27 cellular contexts compared by ENCODE assay signal in the genomic region with DNA sequence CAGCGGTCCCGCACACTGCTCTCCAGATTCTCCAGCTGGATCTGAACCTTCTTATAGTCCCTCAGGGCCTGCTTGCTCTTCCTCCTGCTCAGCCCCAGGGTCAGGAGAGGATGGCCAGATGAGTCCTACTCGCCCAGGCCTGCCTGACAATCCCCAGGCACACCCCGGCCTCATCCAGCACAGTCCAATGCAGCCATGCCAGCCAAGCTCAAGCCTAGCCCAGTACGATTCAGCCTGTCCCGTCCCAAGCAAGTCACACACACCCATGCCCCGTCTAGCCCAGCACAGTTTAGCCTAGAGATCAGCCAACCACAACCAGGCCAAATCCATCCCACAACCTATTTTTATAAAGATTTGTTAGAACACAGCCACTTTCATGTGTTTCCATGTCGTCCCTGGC. TPM values are rescaled to one million over a fixed set of nuclear protein-coding genes. Genes with fewer than 3 reads are reported as not detected.
DNase-seq lines count a peak whose midpoint lies in the region; ATAC-seq and TF ChIP-seq lines count a peak whose summit lies in the region.
"Had no signal": no experiment of that assay in that cellular context is flagged by ENCODE, and none has a peak within 500 bp of the region (broad histone marks: within the 10 kb centered on the region; RNA-seq: fewer than 3 reads in every experiment).

No MANE protein-coding gene starts in this region.

- H3K4me3 Mint-ChIP-seq in MCF 10A (ENCODE audit: unreplicated experiment) (no peak overlapping the region), neural crest cell (peak overlapping the region; percentile 8)
- H3K4me3 Mint-ChIP-seq: activated T-cell treated with anti-CD3 and anti-CD28 coated beads, Interleukin-2, amount 50 U/mL, for 4 hours; GM23338; stimulated activated naive B cell treated with anti-CD40 and anti-IgM and Interleukin-4, amounts not matched to agents 10 μg/mL and 1 μg/mL and 100 μg/mL, for 72 hours; T-helper 1 cell treated with Interleukin-12 subunit alpha and Interleukin-12 subunit beta and Interleukin-4 antibody, amounts not matched to agents 30 μg/mL and 1 μg/mL, for 36 hours had no signal

- no peaks in the 10 kb centered on the region for H3K9me3 ChIP-seq in breast epithelium
- no peaks in the 10 kb centered on the region for H3K9me3 ChIP-seq in aorta (ENCODE audit: control insufficient read depth, low read length)
- no peaks in the 10 kb centered on the region for H3K9me3 ChIP-seq in mesenchymal stem cell (ENCODE audit: control insufficient read depth, low read length)
- H3K9me3 ChIP-seq: adrenal gland, Peyer's patch, SJSA1, spleen had no signal

- H4K8ac ChIP-seq in mesenchymal stem cell (ENCODE audit: low read length), result no peak overlapping the region

- H2BK120ac ChIP-seq in mesenchymal stem cell (ENCODE audit: low read depth, low read length), result no peak overlapping the region

- H3K27ac Mint-ChIP-seq in MCF 10A (ENCODE audit: low read depth, unreplicated experiment) (peak overlapping the region; percentile 23), neural crest cell (ENCODE audit: unreplicated experiment) (peak overlapping the region; percentile 20)
- H3K27ac Mint-ChIP-seq: GM23338; stimulated activated naive B cell treated with anti-CD40 and anti-IgM and Interleukin-4, amounts not matched to agents 10 μg/mL and 1 μg/mL and 100 μg/mL, for 72 hours; T-helper 1 cell treated with Interleukin-12 subunit alpha and Interleukin-12 subunit beta and Interleukin-4 antibody, amounts not matched to agents 30 μg/mL and 1 μg/mL, for 36 hours had no signal

- H3K4me2 ChIP-seq in mesenchymal stem cell (ENCODE audit: low read length, poor library complexity, severe bottlenecking), result no peak overlapping the region
- H3K4me2 ChIP-seq: GM23338, KMS-11 had no signal

- intact Hi-C loops in MCF 10A (cut with micrococcal nuclease), result no loop called here
- intact Hi-C loops in breast epithelium (cut with DNase I; ENCODE audit: low total_unique reads), result loop anchor here (10.0 kb wide), 1 partner anchor 138 kb away; no protein-coding TSS in a partner anchor
- intact Hi-C loops in aorta (cut with DNase I), result no loop called here

- H3K4ac ChIP-seq in mesenchymal stem cell (ENCODE audit: low read depth in 1 of 2, low read length in 2 of 2), result no peak overlapping the region

- H3K23ac ChIP-seq in mesenchymal stem cell (ENCODE audit: low read length in 2 of 2), result no peak overlapping the region

- H3K27me3 ChIP-seq in breast epithelium (no peaks in the 10 kb centered on the region), aorta (ENCODE audit: control insufficient read depth in 1 of 2, insufficient read depth in 2 of 2, low read length in 1 of 2) (no peaks in the 10 kb centered on the region), mesenchymal stem cell (ENCODE audit: control insufficient read depth in 1 of 2, insufficient read depth in 1 of 2, low read length in 2 of 2) (no peaks in the 10 kb centered on the region)
- H3K27me3 ChIP-seq: adrenal gland, Peyer's patch, SJSA1, spleen had no signal

- no TSS peak for BruUV-seq in MCF 10A (replicated peaks; lab: Mats Ljungman, UMichigan)

- no peak overlapping the region for H2BK12ac ChIP-seq in mesenchymal stem cell (ENCODE audit: low read length in 2 of 2)

- TF ChIP-seq POLR2A in breast epithelium (IDR thresholded peaks at IDR 0.05), result no peak

- H3K36me3 ChIP-seq in breast epithelium (peaks cover 24% of the 10 kb centered on the region), aorta (ENCODE audit: control insufficient read depth in 1 of 2, insufficient read depth in 2 of 2, low read length in 1 of 2) (peaks cover 0 to 24% of the 10 kb centered on the region in 2 donors), mesenchymal stem cell (ENCODE audit: control insufficient read depth in 1 of 2, insufficient read depth in 2 of 2, low read depth in 1 of 2, low read length in 2 of 2) (peaks cover 94 to 95% of the 10 kb centered on the region in 2 experiments)
- H3K36me3 ChIP-seq: SJSA1 had no signal

- no peaks in the 10 kb centered on the region for H3K9me3 Mint-ChIP-seq in MCF 10A (ENCODE audit: unreplicated experiment)
- no peaks in the 10 kb centered on the region for H3K9me3 Mint-ChIP-seq in neural crest cell
- H3K9me3 Mint-ChIP-seq: activated T-cell treated with anti-CD3 and anti-CD28 coated beads, Interleukin-2, amount 50 U/mL, for 4 hours; GM23338; naive B cell; stimulated activated naive B cell treated with anti-CD40 and anti-IgM and Interleukin-4, amounts not matched to agents 10 μg/mL and 1 μg/mL and 100 μg/mL, for 72 hours; T-helper 1 cell treated with Interleukin-12 subunit alpha and Interleukin-12 subunit beta and Interleukin-4 antibody, amounts not matched to agents 30 μg/mL and 1 μg/mL, for 36 hours had no signal

- H2AK5ac ChIP-seq in mesenchymal stem cell (ENCODE audit: low read length, severe bottlenecking), result no peak overlapping the region

- H3K4me1 Mint-ChIP-seq in MCF 10A (ENCODE audit: insufficient read depth, unreplicated experiment), result peaks cover 15% of the 10 kb centered on the region
- H3K4me1 Mint-ChIP-seq in neural crest cell, result no peaks in the 10 kb centered on the region
- H3K4me1 Mint-ChIP-seq: GM23338; naive B cell; stimulated activated naive B cell treated with anti-CD40 and anti-IgM and Interleukin-4, amounts not matched to agents 10 μg/mL and 1 μg/mL and 100 μg/mL, for 72 hours had no signal

- no peak overlapping the region for H4K91ac ChIP-seq in mesenchymal stem cell (ENCODE audit: low read length)

- TF ChIP-seq CTCF in MCF 10A (IDR thresholded peaks at IDR 0.05; ENCODE audit: unreplicated experiment) (no peak), breast epithelium (IDR thresholded peaks at IDR 0.05) (no peak), neural crest cell (conservative IDR thresholded peaks at IDR 0.05) (no peak)

- no peak overlapping the region for H2BK15ac ChIP-seq in mesenchymal stem cell (ENCODE audit: low read depth, poor library complexity, severe bottlenecking)

- H2AFZ ChIP-seq in mesenchymal stem cell (ENCODE audit: low read depth, low read length), result no peak overlapping the region
- H2AFZ ChIP-seq: GM23338 had no signal

- no peaks in the 10 kb centered on the region for H3K27me3 Mint-ChIP-seq in MCF 10A (ENCODE audit: insufficient read depth, unreplicated experiment)
- H3K27me3 Mint-ChIP-seq in neural crest cell (ENCODE audit: low read depth), result no peaks in the 10 kb centered on the region
- H3K27me3 Mint-ChIP-seq: naive B cell; stimulated activated naive B cell treated with anti-CD40 and anti-IgM and Interleukin-4, amounts not matched to agents 10 μg/mL and 1 μg/mL and 100 μg/mL, for 72 hours had no signal

- DNase-seq in MCF 10A (ENCODE audit: unreplicated experiment), result no peak
- no peak for DNase-seq in breast epithelium (ENCODE audit: low spot score in 2 of 2)
- no peak for DNase-seq in epithelial cell of prostate (ENCODE audit: low read depth, low spot score)
- DNase-seq in neural crest cell (ENCODE audit: low read depth, low spot score), result no peak
- DNase-seq in aorta, result peak; percentile 38 to 51
- no peak for DNase-seq in mesenchymal stem cell
- DNase-seq in activated naive CD4-positive, alpha-beta T cell treated with Interleukin-2 at 50 U/mL for 16 hours, result no peak
- DNase-seq: activated CD4-positive, alpha-beta T cell treated with anti-CD3 and anti-CD28 coated beads for 48 hours; activated T-cell treated with anti-CD3 and anti-CD28 coated beads, Interleukin-2, amount 50 U/mL, for 4 hours; adrenal gland; cortex of kidney; DMS53; mesendoderm; naive B cell; NCI-H524; occipital lobe; stimulated activated CD4-positive, alpha-beta T cell treated with anti-CD3 and anti-CD28 coated beads, Interleukin-4, amount 100 ng/mL, for 1 hour; stimulated activated naive B cell treated with anti-CD40 and anti-IgM and Interleukin-4, amounts not matched to agents 10 μg/mL and 1 μg/mL and 100 μg/mL, for 72 hours had no signal

- no peak overlapping the region for H3K9ac ChIP-seq in mesenchymal stem cell (ENCODE audit: low read length)
- H3K9ac ChIP-seq: KMS-11 had no signal

- peak; percentile 37 for ATAC-seq in aorta (ENCODE audit: low FRiP score)
- no peak for ATAC-seq in GM21737 (IDR thresholded peaks at IDR 0.05; ENCODE audit: unreplicated experiment)
- ATAC-seq: activated T-cell treated with anti-CD3 and anti-CD28 coated beads, Interleukin-2, amount 50 U/mL, for 4 hours; GM23338; stimulated activated naive B cell treated with anti-CD40 and anti-IgM and Interleukin-4, amounts not matched to agents 10 μg/mL and 1 μg/mL and 100 μg/mL, for 72 hours had no signal

- peaks cover 77% of the 10 kb centered on the region for H3K36me3 Mint-ChIP-seq in MCF 10A (ENCODE audit: insufficient read depth, unreplicated experiment)
- H3K36me3 Mint-ChIP-seq in neural crest cell (ENCODE audit: low read depth), result peaks cover 2% of the 10 kb centered on the region
- H3K36me3 Mint-ChIP-seq: naive B cell; stimulated activated naive B cell treated with anti-CD40 and anti-IgM and Interleukin-4, amounts not matched to agents 10 μg/mL and 1 μg/mL and 100 μg/mL, for 72 hours had no signal

- no peaks in the 10 kb centered on the region for H3K4me1 ChIP-seq in breast epithelium
- no peaks in the 10 kb centered on the region for H3K4me1 ChIP-seq in aorta (ENCODE audit: control insufficient read depth in 1 of 2, insufficient read depth in 2 of 2, low read length in 2 of 2)
- H3K4me1 ChIP-seq in mesenchymal stem cell (ENCODE audit: control insufficient read depth, insufficient read depth, low read depth, low read length), result no peaks in the 10 kb centered on the region
- H3K4me1 ChIP-seq: adrenal gland, Peyer's patch, SJSA1 had no signal

- H3K4me3 ChIP-seq in breast epithelium (no peak overlapping the region), aorta (ENCODE audit: low read length in 2 of 2) (no peak overlapping the region), mesenchymal stem cell (ENCODE audit: insufficient read depth in 1 of 2, low read depth in 1 of 2, low read length in 2 of 2) (no peak overlapping the region)
- H3K4me3 ChIP-seq: adrenal gland, GM23338, Peyer's patch, SJSA1, spleen had no signal

- H3K14ac ChIP-seq in mesenchymal stem cell (ENCODE audit: low read length in 2 of 2), result no peak overlapping the region

- H3K27ac ChIP-seq in breast epithelium (no peak overlapping the region), epithelial cell of prostate (peak overlapping the region; percentile 13), aorta (ENCODE audit: low read depth in 1 of 2, low read length in 2 of 2) (no peak overlapping the region), mesenchymal stem cell (ENCODE audit: low read length, poor library complexity, severe bottlenecking) (no peak overlapping the region)
- H3K27ac ChIP-seq: 22Rv1, adrenal gland, KMS-11, Peyer's patch, SJSA1, spleen had no signal

- no peak overlapping the region for H3K18ac ChIP-seq in mesenchymal stem cell (ENCODE audit: low read depth in 1 of 2, low read length in 2 of 2)

- no peak overlapping the region for H2BK5ac ChIP-seq in mesenchymal stem cell (ENCODE audit: low read depth, low read length, poor library complexity, severe bottlenecking)

- CTCF ChIA-PET in MCF 10A (lab: Yijun Ruan, JAX), result interaction anchor here (1.0 to 22.6 kb wide), 5 partner anchors 10 to 143 kb away, joined by 3 to 647 read pairs (median 6); a partner anchor contains a TSS

- POLR2A ChIA-PET in MCF 10A (lab: Yijun Ruan, JAX), result interaction anchor here (1.1 to 22.1 kb wide), 4 partner anchors 11 to 26 kb away, joined by 3 to 749 read pairs (median 37); a partner anchor contains a TSS

- WGBS in aorta, 2 donors, result 33 to 36% methylated on average over 8 of the region's 8 CpGs
- WGBS in mesenchymal stem cell, result 94% methylated on average over 8 of the region's 8 CpGs

- H3K79me1 ChIP-seq in mesenchymal stem cell (replicated peaks; ENCODE audit: low read length, poor library complexity, severe bottlenecking), result peaks cover 3% of the 10 kb centered on the region

RNA-seq across cellular contexts. Expression of a gene that starts 16.8 kb away (rescaled TPM):
- total RNA-seq in MCF 10A (2022) (90.0 and 101 TPM in 2 replicates), breast epithelium (100 to 1,000 TPM in 2 of 3 donors, 10 to 100 TPM in 1; 60.2 to 182 (median 148) TPM), neural crest cell (161 and 180 TPM in 2 replicates), aorta (100 to 1,000 TPM in 1 of 2 donors, 10 to 100 TPM in 1; 69.9 to 115 TPM)
- 100 to 1,000 TPM in 1 of 2 donors, 10 to 100 TPM in 1; 26.3 to 235 TPM for polyA plus RNA-seq in aorta
- polyA plus RNA-seq in mesenchymal stem cell (2013, experiment 1 of 2), result 15.6 TPM
- polyA plus RNA-seq in mesenchymal stem cell (2013, experiment 2 of 2), result 12.6 TPM

RNA-seq across cellular contexts. Expression of a gene that starts 26.8 kb away (rescaled TPM):
- total RNA-seq in MCF 10A (2022), result 31.9 and 32.5 TPM in 2 replicates
- 10 to 100 TPM; 12.5 to 14.7 (median 13.9) TPM for total RNA-seq in breast epithelium
- total RNA-seq in neural crest cell, result 12.4 TPM in 2 replicates
- 1 to 10 TPM; 6.4 to 6.7 TPM for total RNA-seq in aorta
- 10 to 100 TPM in 1 of 2 donors, 1 to 10 TPM in 1; 9.5 to 12.7 TPM for polyA plus RNA-seq in aorta
- 11.4 TPM for polyA plus RNA-seq in mesenchymal stem cell (2013, experiment 1 of 2)
- polyA plus RNA-seq in mesenchymal stem cell (2013, experiment 2 of 2), result 11.7 TPM

RNA-seq across cellular contexts. Expression of a gene that starts 27.0 kb away (rescaled TPM):
- total RNA-seq in MCF 10A (2022) (356 and 372 TPM in 2 replicates), breast epithelium (100 to 1,000 TPM; 270 to 343 (median 333) TPM), neural crest cell (309 and 318 TPM in 2 replicates), aorta (100 to 1,000 TPM; 114 to 128 TPM)
- polyA plus RNA-seq in aorta, result 100 to 1,000 TPM; 302 to 686 TPM
- polyA plus RNA-seq in mesenchymal stem cell (2013, experiment 1 of 2), result 723 TPM
- 747 TPM for polyA plus RNA-seq in mesenchymal stem cell (2013, experiment 2 of 2)

RNA-seq across cellular contexts. Expression of a gene that starts 33.5 kb away (rescaled TPM):
- 8.6 and 9.1 TPM in 2 replicates for total RNA-seq in MCF 10A (2022)
- total RNA-seq in breast epithelium, result 1 to 10 TPM; 8.2 to 8.6 (median 8.2) TPM
- total RNA-seq in neural crest cell, result 21.8 and 22.1 TPM in 2 replicates
- total RNA-seq in aorta, result 1 to 10 TPM; 5.0 to 6.3 TPM
- polyA plus RNA-seq in aorta, result 1 to 10 TPM; 4.0 to 7.5 TPM
- polyA plus RNA-seq in mesenchymal stem cell (2013, experiment 1 of 2), result 4.5 TPM
- 4.8 TPM for polyA plus RNA-seq in mesenchymal stem cell (2013, experiment 2 of 2)

RNA-seq across cellular contexts. Expression of a gene that starts 41.1 kb away (rescaled TPM):
- total RNA-seq in MCF 10A (2022) (not detected in 2 replicates), breast epithelium (under 1 TPM in 2 of 3 donors, not detected in 1; 0.32 to 0.66 TPM), neural crest cell (0.44 and 0.68 TPM in 2 replicates), aorta (not detected)
- not detected for polyA plus RNA-seq in aorta
- 0.03 TPM for polyA plus RNA-seq in mesenchymal stem cell (2013, experiment 1 of 2)
- polyA plus RNA-seq in mesenchymal stem cell (2013, experiment 2 of 2), result not detected
- total RNA-seq: activated T-cell treated with anti-CD3 and anti-CD28 coated beads, Interleukin-2, amount 50 U/mL, for 4 hours; adrenal gland; GM23338; HT-29; Peyer's patch; SJSA1 had no signal
- polyA plus RNA-seq: spleen had no signal

Comparison
In these comparisons a context has a peak if more than half of its experiments do, and no peak if none do; other contexts are left out.
1. DNase-seq: peak in aorta (2 of 2); none in MCF 10A (single experiment), breast epithelium (0 of 2), epithelial cell of prostate (single experiment), neural crest cell (single experiment), mesenchymal stem cell (single experiment) and activated naive CD4-positive, alpha-beta T cell treated with Interleukin-2 at 50 U/mL for 16 hours (single experiment).